In the genomic region with DNA sequence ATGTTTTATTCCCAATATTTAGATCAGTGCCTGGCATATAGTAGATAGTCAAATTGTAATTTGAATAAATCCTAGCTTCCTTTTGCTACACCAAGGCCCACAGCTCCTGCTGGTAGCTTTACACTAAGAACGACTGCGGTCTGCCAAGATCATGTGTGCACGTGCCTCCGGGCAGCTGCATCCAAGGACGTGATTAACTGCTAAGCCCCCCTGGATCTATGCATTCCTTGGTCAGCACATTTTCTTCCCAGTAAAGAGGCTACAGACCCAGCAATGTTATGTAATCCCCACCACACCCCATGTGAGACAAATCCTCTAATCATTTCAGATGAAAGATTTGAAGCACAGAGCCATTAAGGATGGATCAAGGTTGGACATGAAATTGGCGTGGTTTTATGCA, we compare ENCODE assay signal across 28 cellular contexts.
"Had no signal": no experiment of that assay in that cellular context is flagged by ENCODE, and none has a peak within 500 bp of the region (broad histone marks: within the 10 kb centered on the region; RNA-seq: fewer than 3 reads in every experiment).

No MANE protein-coding gene starts in this region.

- H3K27ac Mint-ChIP-seq: nephron; neural progenitor cell; progenitor cell of endocrine pancreas; stimulated activated effector memory CD8-positive, alpha-beta T cell treated with anti-CD3 and anti-CD28 coated beads, Interleukin-12 subunit alpha, Interleukin-12 subunit beta, amount 100 ng/mL, for 72 hours; stimulated activated naive B cell treated with anti-CD40 and anti-IgM and Interleukin-4, amounts not matched to agents 10 μg/mL and 1 μg/mL and 100 μg/mL, for 72 hours; stimulated activated naive CD8-positive, alpha-beta T cell treated with anti-CD3 and anti-CD28 coated beads, Interleukin-15, Interleukin-2, amounts not matched to agents 100 ng/mL and 50 ng/mL, for 24 hours had no signal

- H3K27me3 ChIP-seq: neural progenitor cell, ovary, right lobe of liver, sigmoid colon, stomach, thyroid gland, tibial nerve, upper lobe of left lung, vagina had no signal

- ATAC-seq: psoas muscle; right cardiac atrium; right lobe of liver; stimulated activated effector memory CD8-positive, alpha-beta T cell treated with anti-CD3 and anti-CD28 coated beads, Interleukin-12 subunit alpha, Interleukin-12 subunit beta, amount 100 ng/mL, for 72 hours; stimulated activated naive B cell treated with anti-CD40 and anti-IgM and Interleukin-4, amounts not matched to agents 10 μg/mL and 1 μg/mL and 100 μg/mL, for 72 hours had no signal

- H3K4me1 ChIP-seq: neural progenitor cell, parathyroid adenoma, psoas muscle, right lobe of liver, sigmoid colon, stomach, thyroid gland, tibial nerve, upper lobe of left lung, vagina had no signal

- H3K4me3 Mint-ChIP-seq: nephron; neural progenitor cell; stimulated activated effector memory CD8-positive, alpha-beta T cell treated with anti-CD3 and anti-CD28 coated beads, Interleukin-12 subunit alpha, Interleukin-12 subunit beta, amount 100 ng/mL, for 72 hours; stimulated activated naive B cell treated with anti-CD40 and anti-IgM and Interleukin-4, amounts not matched to agents 10 μg/mL and 1 μg/mL and 100 μg/mL, for 72 hours; stimulated activated naive CD8-positive, alpha-beta T cell treated with anti-CD3 and anti-CD28 coated beads, Interleukin-15, Interleukin-2, amounts not matched to agents 100 ng/mL and 50 ng/mL, for 24 hours had no signal

- FAIRE-seq: small intestine, urothelium cell line had no signal

- H3K4me1 Mint-ChIP-seq: nephron; neural progenitor cell; stimulated activated effector memory CD8-positive, alpha-beta T cell treated with anti-CD3 and anti-CD28 coated beads, Interleukin-12 subunit alpha, Interleukin-12 subunit beta, amount 100 ng/mL, for 72 hours; stimulated activated naive B cell treated with anti-CD40 and anti-IgM and Interleukin-4, amounts not matched to agents 10 μg/mL and 1 μg/mL and 100 μg/mL, for 72 hours had no signal

- H3K9ac ChIP-seq: neural progenitor cell, parathyroid adenoma had no signal

- H3K4me3 ChIP-seq: neural progenitor cell, ovary, psoas muscle, right lobe of liver, sigmoid colon, stomach, thoracic aorta, thyroid gland, tibial nerve, upper lobe of left lung, vagina had no signal

- H3K27ac ChIP-seq: neural progenitor cell, ovary, parathyroid adenoma, psoas muscle, right lobe of liver, sigmoid colon, stomach, thoracic aorta, thyroid gland, tibial nerve, upper lobe of left lung, vagina had no signal

- H3K9me3 ChIP-seq: ovary, psoas muscle, right lobe of liver, thoracic aorta, thyroid gland, vagina had no signal

- DNase-seq: occipital lobe; ovary; posterior cingulate gyrus; psoas muscle; right cardiac atrium; right lobe of liver; sigmoid colon; small intestine; stimulated activated CD4-positive, alpha-beta T cell treated with anti-CD3 and anti-CD28 coated beads, Interleukin-15, amount 100 ng/mL, for 24 hours; stimulated activated CD4-positive, alpha-beta T cell treated with anti-CD3 and anti-CD28 coated beads, Interleukin-2, amount 100 ng/mL, for 24 hours; stimulated activated CD4-positive, alpha-beta T cell treated with anti-CD3 and anti-CD28 coated beads, Interleukin-2, amount 100 ng/mL, for 48 hours; stimulated activated CD4-positive, alpha-beta T cell treated with anti-CD3 and anti-CD28 coated beads, Interleukin-4, amount 100 ng/mL, for 24 hours; stimulated activated naive B cell treated with anti-CD40 and anti-IgM and Interleukin-4, amounts not matched to agents 10 μg/mL and 1 μg/mL and 100 μg/mL, for 72 hours; stimulated activated naive CD4-positive, alpha-beta T cell treated with Interleukin-2 at 50 U/mL for 16 hours; thyroid gland; trophoblast cell; upper lobe of left lung had no signal

- H3K36me3 ChIP-seq: neural progenitor cell, ovary, right lobe of liver, sigmoid colon, stomach, thoracic aorta, thyroid gland, tibial nerve, upper lobe of left lung, vagina had no signal

- H3K27me3 Mint-ChIP-seq: progenitor cell of endocrine pancreas; stimulated activated naive B cell treated with anti-CD40 and anti-IgM and Interleukin-4, amounts not matched to agents 10 μg/mL and 1 μg/mL and 100 μg/mL, for 72 hours; stimulated activated naive CD8-positive, alpha-beta T cell treated with anti-CD3 and anti-CD28 coated beads, Interleukin-15, Interleukin-2, amounts not matched to agents 100 ng/mL and 50 ng/mL, for 24 hours had no signal

- H3K36me3 Mint-ChIP-seq: neural progenitor cell; stimulated activated effector memory CD8-positive, alpha-beta T cell treated with anti-CD3 and anti-CD28 coated beads, Interleukin-12 subunit alpha, Interleukin-12 subunit beta, amount 100 ng/mL, for 72 hours; stimulated activated naive B cell treated with anti-CD40 and anti-IgM and Interleukin-4, amounts not matched to agents 10 μg/mL and 1 μg/mL and 100 μg/mL, for 72 hours had no signal
